In the genomic region with DNA sequence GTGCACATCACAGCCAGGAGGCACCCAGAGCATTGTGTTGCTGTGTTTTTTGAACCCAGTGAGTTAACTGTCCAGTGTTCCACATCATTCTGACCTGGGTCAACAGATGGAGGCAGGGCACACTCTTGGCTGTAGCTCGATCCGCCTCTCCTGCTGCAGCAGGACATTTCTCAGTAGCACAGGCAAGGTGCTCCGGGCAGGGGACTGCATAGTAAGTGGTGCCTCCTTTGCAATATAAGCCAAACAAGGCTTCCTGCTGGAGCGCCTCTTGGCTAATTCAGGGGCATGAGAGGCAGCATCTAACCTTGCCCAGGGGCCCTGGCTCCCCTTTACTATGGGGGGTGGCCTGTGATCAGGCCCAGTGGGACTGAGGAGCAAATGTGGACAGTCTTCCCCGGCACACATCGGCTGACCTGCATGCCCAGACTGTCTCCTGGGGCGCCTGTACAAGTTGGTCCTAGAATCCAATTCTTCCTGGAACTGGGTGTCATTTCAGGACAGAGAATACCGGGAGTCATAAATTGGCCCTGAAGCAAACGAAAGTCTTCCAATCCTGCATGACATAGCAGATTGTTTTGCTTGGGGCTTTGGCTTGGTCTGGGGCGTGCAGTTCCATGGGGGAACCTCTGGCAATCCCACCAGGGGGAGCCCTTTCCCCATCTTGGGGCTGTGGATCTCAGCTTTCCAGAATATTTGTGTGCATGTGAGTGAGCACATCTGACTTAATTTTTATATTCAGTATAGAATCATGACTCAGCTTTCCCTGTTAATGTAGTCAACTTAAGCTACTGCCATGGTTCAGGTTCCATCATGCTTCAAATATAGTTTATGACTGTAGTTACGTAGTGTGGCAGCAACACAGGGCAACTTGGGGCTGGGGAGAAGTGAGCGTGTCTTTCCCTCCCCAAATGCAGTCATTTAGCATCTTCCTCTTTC, we compare ENCODE assay signal across 1 cellular context.
TF ChIP-seq lines count a peak whose summit lies in the region.

No MANE protein-coding gene starts in this region.

TF ChIP-seq in IMR-90, 13 proteins besides CTCF, POLR2A, EP300 and RAD21:
- TF ChIP-seq NFE2L2 (IDR thresholded peaks at IDR 0.05; ENCODE audit: low read depth, low read length): peak; percentile 92
- peak; percentile 99 for TF ChIP-seq SMC3 (IDR thresholded peaks at IDR 0.05; ENCODE audit: low read depth, low read length)
- peak; percentile 53 for TF ChIP-seq BHLHE40 (IDR thresholded peaks at IDR 0.05; ENCODE audit: low read depth, low read length)
- peak; percentile 57 for TF ChIP-seq MAZ (IDR thresholded peaks at IDR 0.05; ENCODE audit: borderline replicate concordance, low read depth, low read length)
- TF ChIP-seq CHD1 (IDR thresholded peaks at IDR 0.05; ENCODE audit: low read depth, low read length): no peak; the same call in 1 of the 2 replicates
- peak; percentile 85 for TF ChIP-seq MAFK (IDR thresholded peaks at IDR 0.05; ENCODE audit: low read depth, low read length)
- no peak for TF ChIP-seq RCOR1 (IDR thresholded peaks at IDR 0.05; ENCODE audit: insufficient replicate concordance, low read length)
TF ChIP-seq in IMR-90: peak in this region for 5.
